In genomic region chr5:177433658-177434217, GRCh38 we compare ENCODE assay signal across 2 cellular contexts.
TF ChIP-seq lines count a peak whose summit lies in the region.

No MANE protein-coding gene starts in this region.

TF ChIP-seq in SK-N-SH, 30 proteins besides CTCF, POLR2A, EP300 and RAD21:
- TF ChIP-seq IRF3 (IDR thresholded peaks at IDR 0.05; ENCODE audit: low read depth, low read length), result no peak
- TF ChIP-seq PBX3 (IDR thresholded peaks at IDR 0.05), result 0 out of 2 replicates have a peak, but pooled peaks have one; percentile 6

TF ChIP-seq in SK-N-SH treated with all-trans-retinoic acid at 6 μM for 48 hours, 23 proteins besides CTCF, POLR2A, EP300 and RAD21:
- TF ChIP-seq BACH2 (CRISPR knock-in tag; IDR thresholded peaks at IDR 0.05; ENCODE audit: borderline replicate concordance) (no peak), TOX (CRISPR knock-in tag; IDR thresholded peaks at IDR 0.05; ENCODE audit: borderline replicate concordance) (no peak), ZNF8 (CRISPR knock-in tag; IDR thresholded peaks at IDR 0.05) (no peak), ESRRG (CRISPR knock-in tag; IDR thresholded peaks at IDR 0.05) (no peak)
- TF ChIP-seq, protein P1, sequence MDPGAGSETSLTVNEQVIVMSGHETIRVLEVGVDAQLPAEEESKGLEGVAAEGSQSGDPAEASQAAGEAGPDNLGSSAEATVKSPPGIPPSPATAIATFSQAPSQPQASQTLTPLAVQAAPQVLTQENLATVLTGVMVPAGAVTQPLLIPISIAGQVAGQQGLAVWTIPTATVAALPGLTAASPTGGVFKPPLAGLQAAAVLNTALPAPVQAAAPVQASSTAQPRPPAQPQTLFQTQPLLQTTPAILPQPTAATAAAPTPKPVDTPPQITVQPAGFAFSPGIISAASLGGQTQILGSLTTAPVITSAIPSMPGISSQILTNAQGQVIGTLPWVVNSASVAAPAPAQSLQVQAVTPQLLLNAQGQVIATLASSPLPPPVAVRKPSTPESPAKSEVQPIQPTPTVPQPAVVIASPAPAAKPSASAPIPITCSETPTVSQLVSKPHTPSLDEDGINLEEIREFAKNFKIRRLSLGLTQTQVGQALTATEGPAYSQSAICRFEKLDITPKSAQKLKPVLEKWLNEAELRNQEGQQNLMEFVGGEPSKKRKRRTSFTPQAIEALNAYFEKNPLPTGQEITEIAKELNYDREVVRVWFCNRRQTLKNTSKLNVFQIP (CRISPR knock-in tag; IDR thresholded peaks at IDR 0.05; ENCODE audit: borderline replicate concordance, low read depth), result no peak
- TF ChIP-seq, protein P2, sequence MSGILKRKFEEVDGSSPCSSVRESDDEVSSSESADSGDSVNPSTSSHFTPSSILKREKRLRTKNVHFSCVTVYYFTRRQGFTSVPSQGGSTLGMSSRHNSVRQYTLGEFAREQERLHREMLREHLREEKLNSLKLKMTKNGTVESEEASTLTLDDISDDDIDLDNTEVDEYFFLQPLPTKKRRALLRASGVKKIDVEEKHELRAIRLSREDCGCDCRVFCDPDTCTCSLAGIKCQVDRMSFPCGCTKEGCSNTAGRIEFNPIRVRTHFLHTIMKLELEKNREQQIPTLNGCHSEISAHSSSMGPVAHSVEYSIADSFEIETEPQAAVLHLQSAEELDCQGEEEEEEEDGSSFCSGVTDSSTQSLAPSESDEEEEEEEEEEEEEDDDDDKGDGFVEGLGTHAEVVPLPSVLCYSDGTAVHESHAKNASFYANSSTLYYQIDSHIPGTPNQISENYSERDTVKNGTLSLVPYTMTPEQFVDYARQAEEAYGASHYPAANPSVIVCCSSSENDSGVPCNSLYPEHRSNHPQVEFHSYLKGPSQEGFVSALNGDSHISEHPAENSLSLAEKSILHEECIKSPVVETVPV (CRISPR knock-in tag; IDR thresholded peaks at IDR 0.05), result no peak
